Comparison of ENCODE assay signal across 1 cellular context in the genomic region with DNA sequence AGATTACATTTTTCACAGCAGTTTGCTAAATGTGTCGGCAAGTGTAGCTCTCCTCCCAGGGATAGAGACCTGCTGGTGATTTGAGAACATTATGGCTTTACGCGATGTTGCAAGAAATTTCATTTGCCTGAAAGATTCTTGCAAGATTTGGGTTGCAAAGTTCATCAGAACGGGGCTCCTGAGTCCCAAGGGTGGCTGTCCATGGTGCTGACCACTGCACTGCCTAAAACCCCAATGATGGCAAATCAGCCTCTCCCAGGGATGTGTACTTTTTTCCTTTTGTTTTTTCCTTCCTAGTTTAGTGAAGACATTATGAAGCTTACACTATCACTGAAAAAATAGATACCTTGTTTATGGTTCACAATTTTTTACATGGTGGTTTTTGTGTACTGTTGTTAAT.
TF ChIP-seq lines count a peak whose summit lies in the region.

No MANE protein-coding gene starts in this region.

TF ChIP-seq in K562, 482 proteins besides CTCF, POLR2A, EP300 and RAD21 (continued from another document and continues in another):
- TF ChIP-seq, protein P1, sequence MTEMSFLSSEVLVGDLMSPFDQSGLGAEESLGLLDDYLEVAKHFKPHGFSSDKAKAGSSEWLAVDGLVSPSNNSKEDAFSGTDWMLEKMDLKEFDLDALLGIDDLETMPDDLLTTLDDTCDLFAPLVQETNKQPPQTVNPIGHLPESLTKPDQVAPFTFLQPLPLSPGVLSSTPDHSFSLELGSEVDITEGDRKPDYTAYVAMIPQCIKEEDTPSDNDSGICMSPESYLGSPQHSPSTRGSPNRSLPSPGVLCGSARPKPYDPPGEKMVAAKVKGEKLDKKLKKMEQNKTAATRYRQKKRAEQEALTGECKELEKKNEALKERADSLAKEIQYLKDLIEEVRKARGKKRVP (CRISPR knock-in tag; IDR thresholded peaks at IDR 0.05), result no peak
- TF ChIP-seq MAZ (CRISPR knock-in tag; conservative IDR thresholded peaks at IDR 0.05 in 1 of 2, IDR thresholded peaks at IDR 0.05 in 1 of 2) (peak in 1 of 2 experiments; percentile 56; a peak in 1 of 4 replicates), BRD9 (IDR thresholded peaks at IDR 0.05; ENCODE audit: low read depth, partially characterized antibody) (no peak), ZNF165 (CRISPR knock-in tag; IDR thresholded peaks at IDR 0.05; ENCODE audit: borderline replicate concordance) (no peak), LCOR (CRISPR knock-in tag; IDR thresholded peaks at IDR 0.05) (peak; percentile 62; the same call in 1 of the 2 replicates), CBX3 (IDR thresholded peaks at IDR 0.05; ENCODE audit: borderline replicate concordance in 1 of 2, low read length in 2 of 2) (no peak), GTF2E2 (tag; IDR thresholded peaks at IDR 0.05) (no peak), POLR3G (IDR thresholded peaks at IDR 0.05; ENCODE audit: extremely low read depth, insufficient read length, insufficient replicate concordance) (no peak), CHD4 (IDR thresholded peaks at IDR 0.05; ENCODE audit: insufficient read depth, insufficient replicate concordance, low read depth, low read length, poor library complexity, severe bottlenecking) (no peak), PRPF4 (IDR thresholded peaks at IDR 0.05; ENCODE audit: insufficient read depth, low read depth, low read length, poor library complexity, severe bottlenecking) (no peak), NCOR1 (IDR thresholded peaks at IDR 0.05) (no peak), MTA3 (IDR thresholded peaks at IDR 0.05; ENCODE audit: borderline replicate concordance) (no peak), NONO (IDR thresholded peaks at IDR 0.05; ENCODE audit: low read depth in 2 of 2, low read length in 1 of 2) (no peak), ZNF274 (IDR thresholded peaks at IDR 0.05; ENCODE audit: borderline replicate concordance, low read depth, low read length) (no peak), ZNF766 (CRISPR knock-in tag; conservative IDR thresholded peaks at IDR 0.05) (peak; percentile 68; the same call in 1 of the 2 replicates), RB1 (IDR thresholded peaks at IDR 0.05; ENCODE audit: low read depth) (no peak), CCAR2 (IDR thresholded peaks at IDR 0.05; ENCODE audit: low read depth, low read length) (no peak), ZNF778 (CRISPR knock-in tag; IDR thresholded peaks at IDR 0.05) (no peak), BCOR (IDR thresholded peaks at IDR 0.05) (no peak), ZNF57 (CRISPR knock-in tag; IDR thresholded peaks at IDR 0.05) (no peak), PTTG1 (tag; IDR thresholded peaks at IDR 0.05; ENCODE audit: low read depth) (no peak), NCOA6 (IDR thresholded peaks at IDR 0.05) (no peak)
- TF ChIP-seq, protein P2, sequence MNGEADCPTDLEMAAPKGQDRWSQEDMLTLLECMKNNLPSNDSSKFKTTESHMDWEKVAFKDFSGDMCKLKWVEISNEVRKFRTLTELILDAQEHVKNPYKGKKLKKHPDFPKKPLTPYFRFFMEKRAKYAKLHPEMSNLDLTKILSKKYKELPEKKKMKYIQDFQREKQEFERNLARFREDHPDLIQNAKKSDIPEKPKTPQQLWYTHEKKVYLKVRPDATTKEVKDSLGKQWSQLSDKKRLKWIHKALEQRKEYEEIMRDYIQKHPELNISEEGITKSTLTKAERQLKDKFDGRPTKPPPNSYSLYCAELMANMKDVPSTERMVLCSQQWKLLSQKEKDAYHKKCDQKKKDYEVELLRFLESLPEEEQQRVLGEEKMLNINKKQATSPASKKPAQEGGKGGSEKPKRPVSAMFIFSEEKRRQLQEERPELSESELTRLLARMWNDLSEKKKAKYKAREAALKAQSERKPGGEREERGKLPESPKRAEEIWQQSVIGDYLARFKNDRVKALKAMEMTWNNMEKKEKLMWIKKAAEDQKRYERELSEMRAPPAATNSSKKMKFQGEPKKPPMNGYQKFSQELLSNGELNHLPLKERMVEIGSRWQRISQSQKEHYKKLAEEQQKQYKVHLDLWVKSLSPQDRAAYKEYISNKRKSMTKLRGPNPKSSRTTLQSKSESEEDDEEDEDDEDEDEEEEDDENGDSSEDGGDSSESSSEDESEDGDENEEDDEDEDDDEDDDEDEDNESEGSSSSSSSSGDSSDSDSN (IDR thresholded peaks at IDR 0.05; ENCODE audit: borderline replicate concordance in 1 of 2, low read depth in 2 of 2, low read length in 2 of 2), result no peak
- TF ChIP-seq, protein P3, sequence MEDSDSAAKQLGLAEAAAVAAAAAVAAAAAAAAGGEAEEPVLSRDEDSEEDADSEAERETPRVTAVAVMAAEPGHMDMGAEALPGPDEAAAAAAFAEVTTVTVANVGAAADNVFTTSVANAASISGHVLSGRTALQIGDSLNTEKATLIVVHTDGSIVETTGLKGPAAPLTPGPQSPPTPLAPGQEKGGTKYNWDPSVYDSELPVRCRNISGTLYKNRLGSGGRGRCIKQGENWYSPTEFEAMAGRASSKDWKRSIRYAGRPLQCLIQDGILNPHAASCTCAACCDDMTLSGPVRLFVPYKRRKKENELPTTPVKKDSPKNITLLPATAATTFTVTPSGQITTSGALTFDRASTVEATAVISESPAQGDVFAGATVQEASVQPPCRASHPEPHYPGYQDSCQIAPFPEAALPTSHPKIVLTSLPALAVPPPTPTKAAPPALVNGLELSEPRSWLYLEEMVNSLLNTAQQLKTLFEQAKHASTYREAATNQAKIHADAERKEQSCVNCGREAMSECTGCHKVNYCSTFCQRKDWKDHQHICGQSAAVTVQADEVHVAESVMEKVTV (CRISPR knock-in tag; IDR thresholded peaks at IDR 0.05), result no peak
- TF ChIP-seq, protein P4, sequence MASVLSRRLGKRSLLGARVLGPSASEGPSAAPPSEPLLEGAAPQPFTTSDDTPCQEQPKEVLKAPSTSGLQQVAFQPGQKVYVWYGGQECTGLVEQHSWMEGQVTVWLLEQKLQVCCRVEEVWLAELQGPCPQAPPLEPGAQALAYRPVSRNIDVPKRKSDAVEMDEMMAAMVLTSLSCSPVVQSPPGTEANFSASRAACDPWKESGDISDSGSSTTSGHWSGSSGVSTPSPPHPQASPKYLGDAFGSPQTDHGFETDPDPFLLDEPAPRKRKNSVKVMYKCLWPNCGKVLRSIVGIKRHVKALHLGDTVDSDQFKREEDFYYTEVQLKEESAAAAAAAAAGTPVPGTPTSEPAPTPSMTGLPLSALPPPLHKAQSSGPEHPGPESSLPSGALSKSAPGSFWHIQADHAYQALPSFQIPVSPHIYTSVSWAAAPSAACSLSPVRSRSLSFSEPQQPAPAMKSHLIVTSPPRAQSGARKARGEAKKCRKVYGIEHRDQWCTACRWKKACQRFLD (CRISPR knock-in tag; IDR thresholded peaks at IDR 0.05), result 0 out of 2 replicates have a peak, but pooled peaks have one; percentile 48
- TF ChIP-seq, protein P5, sequence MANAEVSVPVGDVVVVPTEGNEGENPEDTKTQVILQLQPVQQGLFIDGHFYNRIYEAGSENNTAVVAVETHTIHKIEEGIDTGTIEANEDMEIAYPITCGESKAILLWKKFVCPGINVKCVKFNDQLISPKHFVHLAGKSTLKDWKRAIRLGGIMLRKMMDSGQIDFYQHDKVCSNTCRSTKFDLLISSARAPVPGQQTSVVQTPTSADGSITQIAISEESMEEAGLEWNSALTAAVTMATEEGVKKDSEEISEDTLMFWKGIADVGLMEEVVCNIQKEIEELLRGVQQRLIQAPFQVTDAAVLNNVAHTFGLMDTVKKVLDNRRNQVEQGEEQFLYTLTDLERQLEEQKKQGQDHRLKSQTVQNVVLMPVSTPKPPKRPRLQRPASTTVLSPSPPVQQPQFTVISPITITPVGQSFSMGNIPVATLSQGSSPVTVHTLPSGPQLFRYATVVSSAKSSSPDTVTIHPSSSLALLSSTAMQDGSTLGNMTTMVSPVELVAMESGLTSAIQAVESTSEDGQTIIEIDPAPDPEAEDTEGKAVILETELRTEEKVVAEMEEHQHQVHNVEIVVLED (CRISPR knock-in tag; IDR thresholded peaks at IDR 0.05), result no peak
- TF ChIP-seq, protein P6, sequence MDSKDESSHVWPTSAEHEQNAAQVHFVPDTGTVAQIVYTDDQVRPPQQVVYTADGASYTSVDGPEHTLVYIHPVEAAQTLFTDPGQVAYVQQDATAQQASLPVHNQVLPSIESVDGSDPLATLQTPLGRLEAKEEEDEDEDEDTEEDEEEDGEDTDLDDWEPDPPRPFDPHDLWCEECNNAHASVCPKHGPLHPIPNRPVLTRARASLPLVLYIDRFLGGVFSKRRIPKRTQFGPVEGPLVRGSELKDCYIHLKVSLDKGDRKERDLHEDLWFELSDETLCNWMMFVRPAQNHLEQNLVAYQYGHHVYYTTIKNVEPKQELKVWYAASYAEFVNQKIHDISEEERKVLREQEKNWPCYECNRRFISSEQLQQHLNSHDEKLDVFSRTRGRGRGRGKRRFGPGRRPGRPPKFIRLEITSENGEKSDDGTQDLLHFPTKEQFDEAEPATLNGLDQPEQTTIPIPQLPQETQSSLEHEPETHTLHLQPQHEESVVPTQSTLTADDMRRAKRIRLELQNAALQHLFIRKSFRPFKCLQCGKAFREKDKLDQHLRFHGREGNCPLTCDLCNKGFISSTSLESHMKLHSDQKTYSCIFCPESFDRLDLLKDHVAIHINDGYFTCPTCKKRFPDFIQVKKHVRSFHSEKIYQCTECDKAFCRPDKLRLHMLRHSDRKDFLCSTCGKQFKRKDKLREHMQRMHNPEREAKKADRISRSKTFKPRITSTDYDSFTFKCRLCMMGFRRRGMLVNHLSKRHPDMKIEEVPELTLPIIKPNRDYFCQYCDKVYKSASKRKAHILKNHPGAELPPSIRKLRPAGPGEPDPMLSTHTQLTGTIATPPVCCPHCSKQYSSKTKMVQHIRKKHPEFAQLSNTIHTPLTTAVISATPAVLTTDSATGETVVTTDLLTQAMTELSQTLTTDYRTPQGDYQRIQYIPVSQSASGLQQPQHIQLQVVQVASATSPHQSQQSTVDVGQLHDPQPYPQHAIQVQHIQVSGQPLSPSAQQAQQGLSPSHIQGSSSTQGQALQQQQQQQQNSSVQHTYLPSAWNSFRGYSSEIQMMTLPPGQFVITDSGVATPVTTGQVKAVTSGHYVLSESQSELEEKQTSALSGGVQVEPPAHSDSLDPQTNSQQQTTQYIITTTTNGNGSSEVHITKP (IDR thresholded peaks at IDR 0.05; ENCODE audit: partially characterized antibody), result no peak
- TF ChIP-seq, protein P7, sequence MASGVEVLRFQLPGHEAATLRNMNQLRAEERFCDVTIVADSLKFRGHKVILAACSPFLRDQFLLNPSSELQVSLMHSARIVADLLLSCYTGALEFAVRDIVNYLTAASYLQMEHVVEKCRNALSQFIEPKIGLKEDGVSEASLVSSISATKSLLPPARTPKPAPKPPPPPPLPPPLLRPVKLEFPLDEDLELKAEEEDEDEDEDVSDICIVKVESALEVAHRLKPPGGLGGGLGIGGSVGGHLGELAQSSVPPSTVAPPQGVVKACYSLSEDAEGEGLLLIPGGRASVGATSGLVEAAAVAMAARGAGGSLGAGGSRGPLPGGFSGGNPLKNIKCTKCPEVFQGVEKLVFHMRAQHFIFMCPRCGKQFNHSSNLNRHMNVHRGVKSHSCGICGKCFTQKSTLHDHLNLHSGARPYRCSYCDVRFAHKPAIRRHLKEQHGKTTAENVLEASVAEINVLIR (CRISPR knock-in tag; IDR thresholded peaks at IDR 0.05), result no peak
- TF ChIP-seq, protein P8, sequence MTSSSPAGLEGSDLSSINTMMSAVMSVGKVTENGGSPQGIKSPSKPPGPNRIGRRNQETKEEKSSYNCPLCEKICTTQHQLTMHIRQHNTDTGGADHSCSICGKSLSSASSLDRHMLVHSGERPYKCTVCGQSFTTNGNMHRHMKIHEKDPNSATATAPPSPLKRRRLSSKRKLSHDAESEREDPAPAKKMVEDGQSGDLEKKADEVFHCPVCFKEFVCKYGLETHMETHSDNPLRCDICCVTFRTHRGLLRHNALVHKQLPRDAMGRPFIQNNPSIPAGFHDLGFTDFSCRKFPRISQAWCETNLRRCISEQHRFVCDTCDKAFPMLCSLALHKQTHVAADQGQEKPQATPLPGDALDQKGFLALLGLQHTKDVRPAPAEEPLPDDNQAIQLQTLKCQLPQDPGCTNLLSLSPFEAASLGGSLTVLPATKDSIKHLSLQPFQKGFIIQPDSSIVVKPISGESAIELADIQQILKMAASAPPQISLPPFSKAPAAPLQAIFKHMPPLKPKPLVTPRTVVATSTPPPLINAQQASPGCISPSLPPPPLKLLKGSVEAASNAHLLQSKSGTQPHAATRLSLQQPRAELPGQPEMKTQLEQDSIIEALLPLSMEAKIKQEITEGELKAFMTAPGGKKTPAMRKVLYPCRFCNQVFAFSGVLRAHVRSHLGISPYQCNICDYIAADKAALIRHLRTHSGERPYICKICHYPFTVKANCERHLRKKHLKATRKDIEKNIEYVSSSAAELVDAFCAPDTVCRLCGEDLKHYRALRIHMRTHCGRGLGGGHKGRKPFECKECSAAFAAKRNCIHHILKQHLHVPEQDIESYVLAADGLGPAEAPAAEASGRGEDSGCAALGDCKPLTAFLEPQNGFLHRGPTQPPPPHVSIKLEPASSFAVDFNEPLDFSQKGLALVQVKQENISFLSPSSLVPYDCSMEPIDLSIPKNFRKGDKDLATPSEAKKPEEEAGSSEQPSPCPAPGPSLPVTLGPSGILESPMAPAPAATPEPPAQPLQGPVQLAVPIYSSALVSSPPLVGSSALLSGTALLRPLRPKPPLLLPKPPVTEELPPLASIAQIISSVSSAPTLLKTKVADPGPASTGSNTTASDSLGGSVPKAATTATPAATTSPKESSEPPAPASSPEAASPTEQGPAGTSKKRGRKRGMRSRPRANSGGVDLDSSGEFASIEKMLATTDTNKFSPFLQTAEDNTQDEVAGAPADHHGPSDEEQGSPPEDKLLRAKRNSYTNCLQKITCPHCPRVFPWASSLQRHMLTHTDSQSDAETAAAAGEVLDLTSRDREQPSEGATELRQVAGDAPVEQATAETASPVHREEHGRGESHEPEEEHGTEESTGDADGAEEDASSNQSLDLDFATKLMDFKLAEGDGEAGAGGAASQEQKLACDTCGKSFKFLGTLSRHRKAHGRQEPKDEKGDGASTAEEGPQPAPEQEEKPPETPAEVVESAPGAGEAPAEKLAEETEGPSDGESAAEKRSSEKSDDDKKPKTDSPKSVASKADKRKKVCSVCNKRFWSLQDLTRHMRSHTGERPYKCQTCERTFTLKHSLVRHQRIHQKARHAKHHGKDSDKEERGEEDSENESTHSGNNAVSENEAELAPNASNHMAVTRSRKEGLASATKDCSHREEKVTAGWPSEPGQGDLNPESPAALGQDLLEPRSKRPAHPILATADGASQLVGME (CRISPR knock-in tag; IDR thresholded peaks at IDR 0.05), result no peak
- TF ChIP-seq, protein P9, sequence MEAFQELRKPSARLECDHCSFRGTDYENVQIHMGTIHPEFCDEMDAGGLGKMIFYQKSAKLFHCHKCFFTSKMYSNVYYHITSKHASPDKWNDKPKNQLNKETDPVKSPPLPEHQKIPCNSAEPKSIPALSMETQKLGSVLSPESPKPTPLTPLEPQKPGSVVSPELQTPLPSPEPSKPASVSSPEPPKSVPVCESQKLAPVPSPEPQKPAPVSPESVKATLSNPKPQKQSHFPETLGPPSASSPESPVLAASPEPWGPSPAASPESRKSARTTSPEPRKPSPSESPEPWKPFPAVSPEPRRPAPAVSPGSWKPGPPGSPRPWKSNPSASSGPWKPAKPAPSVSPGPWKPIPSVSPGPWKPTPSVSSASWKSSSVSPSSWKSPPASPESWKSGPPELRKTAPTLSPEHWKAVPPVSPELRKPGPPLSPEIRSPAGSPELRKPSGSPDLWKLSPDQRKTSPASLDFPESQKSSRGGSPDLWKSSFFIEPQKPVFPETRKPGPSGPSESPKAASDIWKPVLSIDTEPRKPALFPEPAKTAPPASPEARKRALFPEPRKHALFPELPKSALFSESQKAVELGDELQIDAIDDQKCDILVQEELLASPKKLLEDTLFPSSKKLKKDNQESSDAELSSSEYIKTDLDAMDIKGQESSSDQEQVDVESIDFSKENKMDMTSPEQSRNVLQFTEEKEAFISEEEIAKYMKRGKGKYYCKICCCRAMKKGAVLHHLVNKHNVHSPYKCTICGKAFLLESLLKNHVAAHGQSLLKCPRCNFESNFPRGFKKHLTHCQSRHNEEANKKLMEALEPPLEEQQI (IDR thresholded peaks at IDR 0.05), result peak; percentile 29; the same call in 1 of the 2 replicates
